In genomic region chr13:37127706-37128241, GRCh38 we compare ENCODE assay signal across 11 cellular contexts. TPM values are rescaled to one million over a fixed set of nuclear protein-coding genes. Genes with fewer than 3 reads are reported as not detected.
DNase-seq lines count a peak whose midpoint lies in the region; ATAC-seq, FAIRE-seq and TF ChIP-seq lines count a peak whose summit lies in the region.
"Had no signal": no experiment of that assay in that cellular context is flagged by ENCODE, and none has a peak within 500 bp of the region (broad histone marks: within the 10 kb centered on the region; RNA-seq: fewer than 3 reads in every experiment).

No MANE protein-coding gene starts in this region.

- H3K27me3 ChIP-seq in astrocyte (ENCODE audit: insufficient read depth, low read length) (no peaks in the 10 kb centered on the region), rectal smooth muscle tissue (ENCODE audit: control insufficient read depth, insufficient read depth, low read length) (no peaks in the 10 kb centered on the region), small intestine (ENCODE audit: control insufficient read depth in 2 of 2, insufficient read depth in 2 of 2, low read length in 2 of 2) (no peaks in the 10 kb centered on the region)

- peak overlapping the region; percentile 68 for H2AFZ ChIP-seq in astrocyte (ENCODE audit: low read depth, low read length)

- no peaks in the 10 kb centered on the region for H3K36me3 ChIP-seq in astrocyte (ENCODE audit: insufficient read depth, low read length)
- no peaks in the 10 kb centered on the region for H3K36me3 ChIP-seq in rectal smooth muscle tissue (ENCODE audit: control insufficient read depth, insufficient read depth, low read length)
- H3K36me3 ChIP-seq in small intestine (ENCODE audit: control insufficient read depth in 2 of 2, insufficient read depth in 2 of 2, low read length in 2 of 2): no peaks in the 10 kb centered on the region

- H3K27ac ChIP-seq in astrocyte (ENCODE audit: low read depth, low read length) (peak overlapping the region; percentile 91), rectal smooth muscle tissue (ENCODE audit: low read depth, low read length) (peak overlapping the region; percentile 80), small intestine (ENCODE audit: low read depth in 1 of 2, low read length in 1 of 2) (no peak overlapping the region)

- H3K79me2 ChIP-seq in astrocyte (ENCODE audit: insufficient read depth, low read length): no peaks in the 10 kb centered on the region

- H3K9me3 Mint-ChIP-seq in astrocyte (ENCODE audit: unreplicated experiment): peaks cover 6% of the 10 kb centered on the region
- peaks cover 0 to 6% (median 1%) of the 10 kb centered on the region in 7 donors for H3K9me3 Mint-ChIP-seq in CD14-positive monocyte
- H3K9me3 Mint-ChIP-seq: central memory CD8-positive, alpha-beta T cell had no signal

- ATAC-seq in left ventricle myocardium superior (peak; percentile 97), HG02759 (IDR thresholded peaks at IDR 0.05; ENCODE audit: unreplicated experiment) (no peak), HG03565 (IDR thresholded peaks at IDR 0.05; ENCODE audit: unreplicated experiment) (no peak)
- ATAC-seq: Panc1 had no signal

- H3K27me3 Mint-ChIP-seq in astrocyte (ENCODE audit: low read depth, unreplicated experiment) (no peaks in the 10 kb centered on the region), CD14-positive monocyte (ENCODE audit: low read depth in 3 of 3) (peaks cover 0 to 4% (median 3%) of the 10 kb centered on the region in 3 donors)

- FAIRE-seq in astrocyte (lab: Jason Lieb, UNC) (peak; percentile 85), small intestine (lab: Jason Lieb, UNC) (no peak)

- H3K4me1 Mint-ChIP-seq in astrocyte (ENCODE audit: low read depth, unreplicated experiment): peaks cover 20% of the 10 kb centered on the region
- H3K4me1 Mint-ChIP-seq in CD14-positive monocyte: no peaks in the 10 kb centered on the region
- H3K4me1 Mint-ChIP-seq: central memory CD8-positive, alpha-beta T cell had no signal

- no peaks in the 10 kb centered on the region for H3K9me3 ChIP-seq in astrocyte (ENCODE audit: insufficient read depth, low read depth, low read length)
- no peaks in the 10 kb centered on the region for H3K9me3 ChIP-seq in small intestine (ENCODE audit: control insufficient read depth, low read depth)

- H3K4me1 ChIP-seq in astrocyte (ENCODE audit: insufficient read depth, low read length): peaks cover 13% of the 10 kb centered on the region
- H3K4me1 ChIP-seq in rectal smooth muscle tissue (ENCODE audit: control insufficient read depth, insufficient read depth, low read length): peaks cover 17% of the 10 kb centered on the region
- no peaks in the 10 kb centered on the region for H3K4me1 ChIP-seq in small intestine (ENCODE audit: control insufficient read depth in 2 of 2, insufficient read depth in 1 of 2, low read depth in 1 of 2, low read length in 1 of 2)

- no peak for TF ChIP-seq CTCF in astrocyte (IDR thresholded peaks at IDR 0.05; ENCODE audit: insufficient read depth, low read depth, low read length)
- no peak for TF ChIP-seq CTCF in CD14-positive monocyte (IDR thresholded peaks at IDR 0.05)

- H3K36me3 Mint-ChIP-seq in astrocyte (ENCODE audit: low read depth, unreplicated experiment): no peaks in the 10 kb centered on the region
- H3K36me3 Mint-ChIP-seq in CD14-positive monocyte: no peaks in the 10 kb centered on the region

- peak overlapping the region; percentile 69 for H3K9ac ChIP-seq in astrocyte (ENCODE audit: low read length)
- H3K9ac ChIP-seq in rectal smooth muscle tissue (ENCODE audit: low read length): no peak overlapping the region

- H4K20me1 ChIP-seq in astrocyte (ENCODE audit: insufficient read depth, low read length): no peaks in the 10 kb centered on the region

- WGBS in small intestine, 3 donors: 48 to 80% (median 71%) methylated on average over 3 of the region's 3 CpGs

- H3K4me3 ChIP-seq in astrocyte (ENCODE audit: insufficient read depth, low read depth, low read length) (peak overlapping the region; percentile 31), rectal smooth muscle tissue (ENCODE audit: low read length) (no peak overlapping the region), small intestine (ENCODE audit: low read depth in 1 of 2, low read length in 2 of 2) (no peak overlapping the region)

- H3K4me2 ChIP-seq in astrocyte (ENCODE audit: low read length): peak overlapping the region; percentile 75

- H3K27ac Mint-ChIP-seq in astrocyte (ENCODE audit: unreplicated experiment): no peak overlapping the region
- no peak overlapping the region for H3K27ac Mint-ChIP-seq in CD14-positive monocyte

- DNase-seq in EH (ENCODE audit: low read depth) (peak; percentile 86), astrocyte (ENCODE audit: low read depth) (peak; percentile 98), left ventricle myocardium superior (peak; percentile 32), small intestine (no peak), CD14-positive monocyte (ENCODE audit: low spot score) (no peak)
- DNase-seq: Karpas-422 had no signal

- intact Hi-C loops in left ventricle myocardium superior (cut with micrococcal nuclease) (no loop called here), CD14-positive monocyte (cut with micrococcal nuclease) (no loop called here)

- H3K4me3 Mint-ChIP-seq in astrocyte (ENCODE audit: unreplicated experiment) (peak overlapping the region; percentile 17), CD14-positive monocyte (no peak overlapping the region)
- H3K4me3 Mint-ChIP-seq: central memory CD8-positive, alpha-beta T cell had no signal

RNA-seq across cellular contexts. Expression of gene CSNK1A1L, which starts 22.3 kb away (rescaled TPM):
- not detected in 2 replicates for total RNA-seq in astrocyte
- not detected for total RNA-seq in left ventricle myocardium superior
- not detected for polyA plus RNA-seq in small intestine
- polyA plus RNA-seq in CD14-positive monocyte: under 1 TPM in 1 of 2 donors, not detected in 1; 0.07 TPM

Comparison
In these comparisons a context has a peak if more than half of its experiments do, and no peak if none do; other contexts are left out.
1. DNase-seq: peak in EH (single experiment), astrocyte (single experiment) and left ventricle myocardium superior (single experiment); none in small intestine (single experiment) and CD14-positive monocyte (single experiment).
2. H3K27ac ChIP-seq: peak in astrocyte (single experiment) and rectal smooth muscle tissue (single experiment); none in small intestine (0 of 2).